In the genomic region with DNA sequence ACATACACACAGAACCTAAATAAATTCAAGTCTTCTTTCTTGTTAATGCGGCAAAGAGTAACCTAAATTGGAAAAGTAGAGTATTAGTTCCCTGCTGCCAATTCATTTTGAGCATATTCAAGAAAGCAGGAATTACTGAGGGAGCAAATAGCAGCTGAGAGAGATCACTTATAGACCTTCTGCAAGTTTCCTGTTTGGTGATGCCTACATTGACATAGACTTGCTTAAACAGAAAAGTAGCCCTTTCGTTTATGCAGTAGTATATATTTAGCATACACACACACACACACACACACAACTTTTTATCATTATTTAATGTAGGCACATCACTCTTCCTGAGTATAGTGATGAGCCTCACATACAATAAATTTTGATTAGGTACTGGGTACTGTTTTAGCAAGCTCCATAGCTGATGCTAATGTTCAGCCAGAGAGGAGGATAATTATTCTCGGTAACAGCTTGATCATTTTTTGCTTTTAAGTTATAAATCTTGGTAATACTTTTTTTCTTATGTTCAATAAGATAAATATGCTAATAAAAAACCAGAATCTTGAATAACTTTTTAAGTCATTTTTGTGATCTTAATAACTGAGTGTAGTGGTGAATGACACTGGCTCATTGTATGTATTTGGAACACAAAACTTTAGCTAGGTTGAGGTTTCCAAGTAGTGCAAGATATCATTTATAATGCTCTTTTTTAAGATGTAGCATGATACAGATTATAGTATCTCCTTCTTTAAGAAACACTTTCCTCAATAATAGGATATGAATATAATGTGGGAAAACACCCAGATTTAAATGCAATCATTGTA, we compare ENCODE assay signal across 10 cellular contexts.
DNase-seq lines count a peak whose midpoint lies in the region; ATAC-seq, FAIRE-seq and TF ChIP-seq lines count a peak whose summit lies in the region.
"Had no signal": no experiment of that assay in that cellular context is flagged by ENCODE, and none has a peak within 500 bp of the region (broad histone marks: within the 10 kb centered on the region; RNA-seq: fewer than 3 reads in every experiment).

No MANE protein-coding gene starts in this region.

- ATAC-seq in GM18511 (IDR thresholded peaks at IDR 0.05; ENCODE audit: unreplicated experiment) (peak; percentile 45), GM19463 (IDR thresholded peaks at IDR 0.05; ENCODE audit: unreplicated experiment) (no peak)
- ATAC-seq in activated CD4-positive, CD25-positive, alpha-beta regulatory T cell treated with anti-CD3 and anti-CD28 coated beads, Interleukin-2, amount 50 U/mL, for 24 hours, result no peak

- no peak for TF ChIP-seq POLR2A in GM12892 (IDR thresholded peaks at IDR 0.05; ENCODE audit: low read depth, low read length)

- TF ChIP-seq CTCF in osteocyte (IDR thresholded peaks at IDR 0.05), result no peak

- H3K4me3 Mint-ChIP-seq in IgD-negative memory B cell (peak overlapping the region in 3 of 4 donors; percentile 19 to 68 (median 54)), osteocyte (ENCODE audit: unreplicated experiment) (no peak overlapping the region)

- no peak for DNase-seq in caudate nucleus (lab: John Stamatoyannopoulos, UW)
- no peak for DNase-seq in osteocyte (ENCODE audit: extremely low spot score, unreplicated experiment)
- DNase-seq in GM12892 (ENCODE audit: insufficient read length), result no peak
- no peak for DNase-seq in SHP77 treated with DMSO at 0.1 percent for 48 hours (lab: John Stamatoyannopoulos, UW)
- DNase-seq: activated T-cell treated with anti-CD3 and anti-CD28 coated beads, Interleukin-2, amount 50 U/mL, for 48 hours; MG63 had no signal

- no peak for FAIRE-seq in GM12892 (lab: Jason Lieb, UNC)

- H3K4me1 Mint-ChIP-seq in IgD-negative memory B cell, result peaks cover 33 to 60% (median 50%) of the 10 kb centered on the region in 3 donors
- H3K4me1 Mint-ChIP-seq in osteocyte (ENCODE audit: unreplicated experiment), result peaks cover 32% of the 10 kb centered on the region

- peaks cover 10% of the 10 kb centered on the region for H3K36me3 Mint-ChIP-seq in IgD-negative memory B cell
- H3K36me3 Mint-ChIP-seq in osteocyte (ENCODE audit: unreplicated experiment), result peaks cover 9% of the 10 kb centered on the region

- H3K27me3 Mint-ChIP-seq in IgD-negative memory B cell (no peaks in the 10 kb centered on the region), osteocyte (ENCODE audit: unreplicated experiment) (no peaks in the 10 kb centered on the region)

- H3K9me3 Mint-ChIP-seq in IgD-negative memory B cell, result peaks cover 0 to 3% (median 0%) of the 10 kb centered on the region in 3 donors
- H3K9me3 Mint-ChIP-seq in osteocyte (ENCODE audit: unreplicated experiment), result no peaks in the 10 kb centered on the region

- H3K27ac ChIP-seq in caudate nucleus (ENCODE audit: low read depth, low read length), result peak overlapping the region; percentile 46

- H3K27ac Mint-ChIP-seq in IgD-negative memory B cell (peak overlapping the region; percentile 7 to 91 (median 61)), osteocyte (ENCODE audit: unreplicated experiment) (peak overlapping the region; percentile 14)
